20 cellular contexts compared by ENCODE assay signal in genomic region chrX:2342281-2342688, GRCh38.
A peak's percentile ranks its signal among the peaks of the same experiment; 100 is the strongest.
DNase-seq lines count a peak whose midpoint lies in the region; ATAC-seq, FAIRE-seq and TF ChIP-seq lines count a peak whose summit lies in the region.
"Had no signal": no experiment of that assay in that cellular context is flagged by ENCODE, and none has a peak within 500 bp of the region (broad histone marks: within the 10 kb centered on the region; RNA-seq: fewer than 3 reads in every experiment).

No MANE protein-coding gene starts in this region.

- no peak overlapping the region for H3K18ac ChIP-seq in H1 (ENCODE audit: extremely low read depth, low read length)

- POLR2A ChIA-PET in H1 (lab: Charles Lee; ENCODE audit: partially characterized antibody) = no interaction called here
- POLR2A ChIA-PET in CD4-positive, alpha-beta memory T cell (lab: Charles Lee; ENCODE audit: partially characterized antibody) = no interaction called here
- POLR2A ChIA-PET in activated CD4-positive, alpha-beta T cell treated with anti-CD3 and anti-CD28 coated beads, Interleukin-2, amount 10 ng/mL, durations not matched to agents 7 days and 5 days (lab: Charles Lee) = no interaction called here

- H2BK20ac ChIP-seq in H1 (ENCODE audit: low read length) = no peak overlapping the region

- no peaks in the 10 kb centered on the region for H3K36me3 ChIP-seq in RWPE2 (ENCODE audit: low read depth)
- H3K36me3 ChIP-seq in H1 (ENCODE audit: control insufficient read depth in 2 of 4, insufficient read depth in 4 of 4, low read length in 3 of 4) = peaks cover 0 to 6% (median 2%) of the 10 kb centered on the region in 4 experiments; a peak in 3 of 8 replicates
- H3K36me3 ChIP-seq in skeletal muscle tissue (ENCODE audit: control insufficient read depth in 3 of 3, insufficient read depth in 3 of 3, low read length in 3 of 3) = no peaks in the 10 kb centered on the region
- H3K36me3 ChIP-seq in lower lobe of right lung = no peaks in the 10 kb centered on the region
- no peaks in the 10 kb centered on the region for H3K36me3 ChIP-seq in CD4-positive, alpha-beta memory T cell (ENCODE audit: insufficient read depth, low read length)
- H3K36me3 ChIP-seq: upper lobe of right lung had no signal

- peaks cover 6 to 25% (median 15%) of the 10 kb centered on the region in 8 donors for H3K9me3 Mint-ChIP-seq in CD4-positive, alpha-beta memory T cell
- peaks cover 28% of the 10 kb centered on the region for H3K9me3 Mint-ChIP-seq in activated CD4-positive, alpha-beta T cell treated with anti-CD3 and anti-CD28 coated beads, Interleukin-2, amount 10 ng/mL, durations not matched to agents 7 days and 5 days

- no peak overlapping the region for H3K9ac ChIP-seq in H1 (replicated peaks in 1 of 4; ENCODE audit: extremely low read depth in 1 of 4, low read depth in 3 of 4, low read length in 3 of 4)
- H3K9ac ChIP-seq in skeletal muscle tissue (ENCODE audit: low read depth in 1 of 3, low read length in 3 of 3) = peak overlapping the region in 1 of 3 donors; percentile 69

- intact Hi-C loops in lower lobe of right lung (cut with DNase I) = no loop called here
- intact Hi-C loops in CD4-positive, alpha-beta memory T cell (cut with micrococcal nuclease) = no loop called here

- H3K14ac ChIP-seq in H1 (ENCODE audit: insufficient read length) = no peak overlapping the region

- no peaks in the 10 kb centered on the region for H3K4me1 ChIP-seq in RWPE2 (ENCODE audit: insufficient read depth, poor library complexity, severe bottlenecking)
- peaks cover 0 to 3% (median 0%) of the 10 kb centered on the region in 4 experiments; a peak in 1 of 7 replicates for H3K4me1 ChIP-seq in H1 (replicated peaks in 1 of 4; ENCODE audit: control insufficient read depth in 3 of 4, insufficient read depth in 4 of 4, low read length in 3 of 4)
- H3K4me1 ChIP-seq in skeletal muscle tissue (ENCODE audit: control insufficient read depth in 3 of 3, insufficient read depth in 3 of 3, low read length in 3 of 3) = peaks cover 3 to 13% (median 5%) of the 10 kb centered on the region in 3 donors
- H3K4me1 ChIP-seq in lower lobe of right lung = no peaks in the 10 kb centered on the region
- no peaks in the 10 kb centered on the region for H3K4me1 ChIP-seq in CD4-positive, alpha-beta memory T cell (ENCODE audit: insufficient read depth, low read length)
- H3K4me1 ChIP-seq: upper lobe of right lung had no signal

- TF ChIP-seq RAD21 in H1 (IDR thresholded peaks at IDR 0.05 in 1 of 2, conservative IDR thresholded peaks at IDR 0.05 in 1 of 2; ENCODE audit: low read depth in 2 of 2, low read length in 2 of 2) = no peak

- no peak overlapping the region for H3K4me3 Mint-ChIP-seq in CD4-positive, alpha-beta memory T cell
- no peak overlapping the region for H3K4me3 Mint-ChIP-seq in activated CD4-positive, alpha-beta T cell treated with anti-CD3 and anti-CD28 coated beads, Interleukin-2, amount 10 ng/mL, durations not matched to agents 7 days and 5 days
- H3K4me3 Mint-ChIP-seq: nephron progenitor cell had no signal

- no peaks in the 10 kb centered on the region for H3K27me3 ChIP-seq in RWPE2 (ENCODE audit: insufficient read depth, poor library complexity, severe bottlenecking)
- no peaks in the 10 kb centered on the region for H3K27me3 ChIP-seq in H1 (replicated peaks in 1 of 4; ENCODE audit: control insufficient read depth in 3 of 4, extremely low read depth in 1 of 4, insufficient read depth in 3 of 4, low read length in 3 of 4)
- no peaks in the 10 kb centered on the region for H3K27me3 ChIP-seq in skeletal muscle tissue (ENCODE audit: control insufficient read depth in 3 of 3, insufficient read depth in 3 of 3, low read length in 3 of 3)
- H3K27me3 ChIP-seq in lower lobe of right lung (ENCODE audit: low read depth) = no peaks in the 10 kb centered on the region
- H3K27me3 ChIP-seq in CD4-positive, alpha-beta memory T cell (ENCODE audit: insufficient read depth, low read length) = no peaks in the 10 kb centered on the region
- H3K27me3 ChIP-seq: upper lobe of right lung had no signal

- no peak for DNase-seq in RWPE2 (ENCODE audit: low spot score)
- DNase-seq in H1 (ENCODE audit: low read depth in 1 of 2, low spot score in 2 of 2) = no peak
- DNase-seq in hepatic stellate cell (ENCODE audit: low spot score) = peak; percentile 26
- DNase-seq in NCI-H446 (lab: John Stamatoyannopoulos, UW) = no peak
- no peak for DNase-seq in lower lobe of right lung
- DNase-seq in CD4-positive, alpha-beta memory T cell = no peak
- no peak for DNase-seq in activated CD4-positive, alpha-beta T cell treated with anti-CD3 and anti-CD28 coated beads, Interleukin-2, amount 10 ng/mL, durations not matched to agents 7 days and 5 days
- DNase-seq: activated naive CD4-positive, alpha-beta T cell treated with anti-CD3 and anti-CD28 coated beads, Interleukin-2, amount 50 U/mL, for 16 hours; kidney; midbrain; NCI-H1417; NCI-H2107; NCI-H510A treated with DMSO at 0.1 percent for 48 hours; nephron progenitor cell; stimulated activated CD4-positive, alpha-beta T cell treated with anti-CD3 and anti-CD28 coated beads, Interleukin-12 subunit alpha, Interleukin-12 subunit beta, amount 100 ng/mL, for 4 hours; upper lobe of right lung had no signal

- peaks cover 3% of the 10 kb centered on the region; the same call in 1 of the 2 replicates for H3K23me2 ChIP-seq in H1 (ENCODE audit: low read depth, low read length)

- no peak for TF ChIP-seq POLR2A in H1 (IDR thresholded peaks at IDR 0.05; ENCODE audit: control extremely low read depth in 1 of 2, low read depth in 2 of 2, low read length in 2 of 2)

- CTCF ChIA-PET in H1 (lab: Charles Lee; ENCODE audit: partially characterized antibody) = no interaction called here
- CTCF ChIA-PET in CD4-positive, alpha-beta memory T cell (lab: Charles Lee; ENCODE audit: partially characterized antibody) = no interaction called here
- CTCF ChIA-PET in activated CD4-positive, alpha-beta T cell treated with anti-CD3 and anti-CD28 coated beads, Interleukin-2, amount 10 ng/mL, durations not matched to agents 7 days and 5 days (lab: Charles Lee) = no interaction called here

- peak overlapping the region; percentile 68; the same call in 1 of the 2 replicates for H2BK12ac ChIP-seq in H1 (ENCODE audit: low read depth, low read length)

- H3K56ac ChIP-seq in H1 (replicated peaks; ENCODE audit: insufficient read length, low read depth, low read length) = no peak overlapping the region

- no peak overlapping the region for H3K23ac ChIP-seq in H1 (ENCODE audit: insufficient read length)

- peaks cover 0 to 3% (median 0%) of the 10 kb centered on the region in 4 donors for H3K4me1 Mint-ChIP-seq in CD4-positive, alpha-beta memory T cell
- no peaks in the 10 kb centered on the region for H3K4me1 Mint-ChIP-seq in activated CD4-positive, alpha-beta T cell treated with anti-CD3 and anti-CD28 coated beads, Interleukin-2, amount 10 ng/mL, durations not matched to agents 7 days and 5 days

- H3K9me3 ChIP-seq in RWPE2 (ENCODE audit: severe bottlenecking) (no peaks in the 10 kb centered on the region), H1 (ENCODE audit: insufficient read depth in 2 of 2, low read depth in 1 of 2, low read length in 1 of 2) (no peaks in the 10 kb centered on the region), skeletal muscle tissue (ENCODE audit: control insufficient read depth in 3 of 3, low read length in 3 of 3) (no peaks in the 10 kb centered on the region), lower lobe of right lung (no peaks in the 10 kb centered on the region)
- peaks cover 0 to 3% of the 10 kb centered on the region in 2 donors for H3K9me3 ChIP-seq in CD4-positive, alpha-beta memory T cell (ENCODE audit: control insufficient read depth in 1 of 2, low read length in 2 of 2)
- H3K9me3 ChIP-seq: upper lobe of right lung had no signal

- no peak overlapping the region for H4K5ac ChIP-seq in H1 (ENCODE audit: insufficient read length, low read depth, low read length)

- peaks cover 0 to 2% of the 10 kb centered on the region in 2 experiments; a peak in 1 of 4 replicates for H3K79me2 ChIP-seq in H1 (ENCODE audit: control insufficient read depth in 1 of 2, insufficient read depth in 2 of 2, low read length in 2 of 2)

- no peaks in the 10 kb centered on the region for H3K27me3 Mint-ChIP-seq in CD4-positive, alpha-beta memory T cell
- H3K27me3 Mint-ChIP-seq in activated CD4-positive, alpha-beta T cell treated with anti-CD3 and anti-CD28 coated beads, Interleukin-2, amount 10 ng/mL, durations not matched to agents 7 days and 5 days = no peaks in the 10 kb centered on the region

- no peak overlapping the region for H3K4ac ChIP-seq in H1 (replicated peaks; ENCODE audit: insufficient read length, low read depth, low read length)

- TF ChIP-seq EP300 in H1 (IDR thresholded peaks at IDR 0.05; ENCODE audit: borderline replicate concordance in 1 of 2, low read depth in 2 of 2, low read length in 2 of 2) = no peak

- no peaks in the 10 kb centered on the region for H4K20me1 ChIP-seq in H1 (replicated peaks in 1 of 2; ENCODE audit: control insufficient read depth in 1 of 2, insufficient read depth in 2 of 2, low read length in 2 of 2)

- no peak overlapping the region for H3K4me2 ChIP-seq in H1 (ENCODE audit: insufficient read depth in 1 of 2, low read depth in 2 of 2, low read length in 2 of 2)

- H2BK5ac ChIP-seq in H1 (ENCODE audit: low read depth, low read length) = no peak overlapping the region

- H3K27ac Mint-ChIP-seq in CD4-positive, alpha-beta memory T cell = no peak overlapping the region
- H3K27ac Mint-ChIP-seq in activated CD4-positive, alpha-beta T cell treated with anti-CD3 and anti-CD28 coated beads, Interleukin-2, amount 10 ng/mL, durations not matched to agents 7 days and 5 days = no peak overlapping the region

- H4K8ac ChIP-seq in H1 (ENCODE audit: extremely low read depth, insufficient read depth, low read length) = peak overlapping the region; percentile 53; the same call in 1 of the 2 replicates

- 0 out of 3 replicates have a peak, but pooled peaks have one; percentile 14 for ATAC-seq in RWPE2 (ENCODE audit: low read depth)
- no peak for ATAC-seq in lower lobe of right lung
- ATAC-seq: upper lobe of right lung had no signal

- no peak overlapping the region for H2AFZ ChIP-seq in H1 (ENCODE audit: low read length)

- WGBS in H1 (ENCODE audit: extremely low coverage in 1 of 2, insufficient coverage in 1 of 2, insufficient read length in 1 of 2, insufficient replicate concordance in 2 of 2, low coverage in 1 of 2, low lambda C conversion rate in 2 of 2, missing lambda C conversion rate in 1 of 2), 2 experiments = 88% methylated on average over 9 of the region's 9 CpGs; no CpG with 5 or more reads in 1 of the 2 experiments

- H2BK15ac ChIP-seq in H1 (ENCODE audit: low read length) = no peak overlapping the region

- H4K91ac ChIP-seq in H1 (replicated peaks; ENCODE audit: insufficient read length, low read length) = no peak overlapping the region

- H3K36me3 Mint-ChIP-seq in CD4-positive, alpha-beta memory T cell = peaks cover 80 to 85% of the 10 kb centered on the region in 2 donors
- H3K36me3 Mint-ChIP-seq in activated CD4-positive, alpha-beta T cell treated with anti-CD3 and anti-CD28 coated beads, Interleukin-2, amount 10 ng/mL, durations not matched to agents 7 days and 5 days (ENCODE audit: low read depth) = peaks cover 32% of the 10 kb centered on the region

- no peak for TF ChIP-seq CTCF in RWPE2 (IDR thresholded peaks at IDR 0.05; ENCODE audit: poor library complexity, severe bottlenecking)
- no peak for TF ChIP-seq CTCF in H1 (IDR thresholded peaks at IDR 0.05; ENCODE audit: control extremely low read depth in 1 of 3, insufficient read depth in 1 of 3, low read depth in 1 of 3, low read length in 3 of 3)
- no peak for TF ChIP-seq CTCF in lower lobe of right lung (IDR thresholded peaks at IDR 0.05)

- H3K4me3 ChIP-seq in RWPE2 (ENCODE audit: severe bottlenecking) (no peak overlapping the region), H1 (ENCODE audit: extremely low read depth in 1 of 4, insufficient read depth in 2 of 4, low read depth in 3 of 4, low read length in 4 of 4) (no peak overlapping the region), skeletal muscle tissue (ENCODE audit: low read length in 3 of 3) (peak overlapping the region in 2 of 3 donors; percentile 21 to 41), lower lobe of right lung (no peak overlapping the region)
- H3K4me3 ChIP-seq in CD4-positive, alpha-beta memory T cell (ENCODE audit: low read length in 2 of 2) = no peak overlapping the region
- H3K4me3 ChIP-seq: upper lobe of right lung had no signal

- FAIRE-seq in H1 (lab: Jason Lieb, UNC) = no peak
- FAIRE-seq: GM18507, kidney, TTC549 had no signal

- H3K27ac ChIP-seq in RWPE2 (ENCODE audit: poor library complexity, severe bottlenecking) (no peak overlapping the region), H1 (ENCODE audit: low read depth, low read length) (no peak overlapping the region), skeletal muscle tissue (ENCODE audit: low read depth, low read length) (peak overlapping the region; percentile 73), lower lobe of right lung (no peak overlapping the region)
- H3K27ac ChIP-seq in CD4-positive, alpha-beta memory T cell (ENCODE audit: low read depth, low read length) = no peak overlapping the region
- H3K27ac ChIP-seq: HL-60, upper lobe of right lung had no signal

- H2AK5ac ChIP-seq in H1 (ENCODE audit: low read depth, low read length) = no peak overlapping the region; the same call in 1 of the 2 replicates

- no peaks in the 10 kb centered on the region; the same call in none of the 2 replicates for H3K79me1 ChIP-seq in H1 (ENCODE audit: low read depth, low read length)

- no peak overlapping the region for H2BK120ac ChIP-seq in H1 (replicated peaks; ENCODE audit: low read depth, low read length)

Comparison
In these comparisons a context has a peak if more than half of its experiments do, and no peak if none do; other contexts are left out.
1. H3K4me3 ChIP-seq: peak in skeletal muscle tissue (2 of 3); none in RWPE2 (single experiment), H1 (0 of 4), lower lobe of right lung (single experiment) and CD4-positive, alpha-beta memory T cell (0 of 2).